In the genomic region with DNA sequence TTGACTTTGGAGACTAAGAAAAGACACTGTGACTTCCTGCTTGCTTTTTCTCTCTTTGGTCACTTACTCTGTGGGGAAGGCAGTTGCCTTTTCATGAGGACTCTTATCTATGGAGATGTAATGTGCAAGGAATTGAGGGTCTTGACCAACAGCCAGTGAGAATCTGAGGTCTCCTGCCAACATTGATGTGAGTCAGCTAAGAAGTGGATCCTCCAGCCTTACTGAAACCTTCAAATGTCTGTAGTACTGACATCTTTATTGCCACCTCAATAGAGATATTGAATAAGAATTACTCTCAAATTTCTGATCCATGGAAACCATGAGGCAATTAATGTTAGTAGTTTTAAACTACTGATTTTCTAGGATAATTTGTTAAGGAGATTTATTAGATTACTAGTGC, we compare ENCODE assay signal across 23 cellular contexts.
"Had no signal": no experiment of that assay in that cellular context is flagged by ENCODE, and none has a peak within 500 bp of the region (broad histone marks: within the 10 kb centered on the region; RNA-seq: fewer than 3 reads in every experiment).

No MANE protein-coding gene starts in this region.

- H3K27me3 Mint-ChIP-seq: effector memory CD8-positive, alpha-beta T cell; memory B cell; naive B cell; stimulated activated naive CD8-positive, alpha-beta T cell treated with anti-CD3 and anti-CD28 coated beads, Interleukin-15, Interleukin-2, amounts not matched to agents 100 ng/mL and 50 ng/mL, for 24 hours had no signal

- H3K36me3 ChIP-seq: gastrocnemius medialis, prostate gland, right atrium auricular region, tibial nerve, uterus had no signal

- DNase-seq: activated CD4-positive, alpha-beta T cell treated with anti-CD3 and anti-CD28 coated beads for 36 hours; activated CD4-positive, alpha-beta T cell treated with anti-CD3 and anti-CD28 coated beads, Interleukin-2, amount 50 U/mL, for 48 hours; activated T-cell treated with anti-CD3 and anti-CD28 coated beads for 4 hours; amniotic stem cell; effector memory CD8-positive, alpha-beta T cell; gastrocnemius medialis; immature natural killer cell; left ventricle myocardium superior; mucosa of descending colon; naive B cell; small intestine; stimulated activated CD4-positive, alpha-beta T cell treated with anti-CD3 and anti-CD28 coated beads, Interleukin-15, amount 100 ng/mL, for 24 hours; stimulated activated CD4-positive, alpha-beta T cell treated with anti-CD3 and anti-CD28 coated beads, Interleukin-2, amount 100 ng/mL, for 48 hours; uterus had no signal

- H3K9me3 Mint-ChIP-seq: memory B cell; stimulated activated naive CD8-positive, alpha-beta T cell treated with anti-CD3 and anti-CD28 coated beads, Interleukin-15, Interleukin-2, amounts not matched to agents 100 ng/mL and 50 ng/mL, for 24 hours; WTC11 had no signal

- H3K36me3 Mint-ChIP-seq: activated naive CD8-positive, alpha-beta T cell; immature natural killer cell; memory B cell; naive B cell; WTC11 had no signal

- H3K9me3 ChIP-seq: gastrocnemius medialis, mucosa of descending colon, prostate gland, right atrium auricular region, tibial nerve, uterus had no signal

- H3K4me1 Mint-ChIP-seq: activated CD4-positive, alpha-beta T cell treated with anti-CD3 and anti-CD28 coated beads for 36 hours; memory B cell; WTC11 had no signal

- H3K27ac ChIP-seq: epithelial cell of prostate, gastrocnemius medialis, prostate gland, right atrium auricular region, tibial nerve, uterus had no signal

- H3K27me3 ChIP-seq: gastrocnemius medialis, right atrium auricular region, tibial nerve, uterus had no signal

- H3K4me3 Mint-ChIP-seq: activated CD4-positive, alpha-beta T cell treated with anti-CD3 and anti-CD28 coated beads for 36 hours; activated naive CD8-positive, alpha-beta T cell; effector memory CD8-positive, alpha-beta T cell; immature natural killer cell; memory B cell; naive B cell; neural crest cell; stimulated activated naive CD8-positive, alpha-beta T cell treated with anti-CD3 and anti-CD28 coated beads, Interleukin-15, Interleukin-2, amounts not matched to agents 100 ng/mL and 50 ng/mL, for 24 hours; WTC11 had no signal

- H3K4me3 ChIP-seq: gastrocnemius medialis, mucosa of descending colon, prostate gland, right atrium auricular region, tibial nerve, uterus had no signal

- H3K27ac Mint-ChIP-seq: activated CD4-positive, alpha-beta T cell treated with anti-CD3 and anti-CD28 coated beads for 36 hours; activated naive CD8-positive, alpha-beta T cell; effector memory CD8-positive, alpha-beta T cell; immature natural killer cell; memory B cell; naive B cell; stimulated activated naive CD8-positive, alpha-beta T cell treated with anti-CD3 and anti-CD28 coated beads, Interleukin-15, Interleukin-2, amounts not matched to agents 100 ng/mL and 50 ng/mL, for 24 hours; WTC11 had no signal
